In genomic region chr9:33472171-33472920, GRCh38 we compare ENCODE assay signal across 2 cellular contexts.
TF ChIP-seq lines count a peak whose summit lies in the region.

No MANE protein-coding gene starts in this region.

TF ChIP-seq in K562, 482 proteins besides CTCF, POLR2A, EP300 and RAD21:
- no peak for TF ChIP-seq ZBTB12 (CRISPR knock-in tag; IDR thresholded peaks at IDR 0.05)
- TF ChIP-seq ATF7 (IDR thresholded peaks at IDR 0.05): no peak
- no peak for TF ChIP-seq ZBTB11 (CRISPR knock-in tag; IDR thresholded peaks at IDR 0.05)

TF ChIP-seq in GM12891, 5 proteins besides CTCF, POLR2A, EP300 and RAD21:
- no peak for TF ChIP-seq TAF1 (IDR thresholded peaks at IDR 0.05; ENCODE audit: low read depth, low read length)
TF ChIP-seq in GM12891: peak in this region for 0.
